In genomic region chr21:39016740-39017315, GRCh38 we compare ENCODE assay signal across 8 cellular contexts.
DNase-seq lines count a peak whose midpoint lies in the region; ATAC-seq, FAIRE-seq and TF ChIP-seq lines count a peak whose summit lies in the region.

No MANE protein-coding gene starts in this region.

- intact Hi-C loops in activated B cell treated with CpG ODN at 0.5 μM for 24 hours (cut with micrococcal nuclease), result loop anchor here (2.0 kb wide), 1 partner anchor 250 kb away; no protein-coding TSS in a partner anchor

- H3K36me3 Mint-ChIP-seq in activated B cell treated with CpG ODN at 0.5 μM for 24 hours (ENCODE audit: low read depth), result no peaks in the 10 kb centered on the region

- H3K9me3 ChIP-seq in hepatocyte (ENCODE audit: low read depth), result no peaks in the 10 kb centered on the region

- WGBS in hepatocyte (ENCODE audit: low lambda C conversion rate, missing lambda C conversion rate), result 87% methylated on average over 4 of the region's 4 CpGs

- no peak overlapping the region for H3K4me3 ChIP-seq in hepatocyte

- H4K20me1 ChIP-seq in hepatocyte (ENCODE audit: insufficient read depth, poor library complexity, severe bottlenecking), result no peaks in the 10 kb centered on the region

- DNase-seq in ELR (ENCODE audit: low read depth), result peak; percentile 36
- peak; percentile 67 for DNase-seq in GM20000 (ENCODE audit: low spot score)
- DNase-seq in activated B cell treated with CpG ODN at 0.5 μM for 24 hours, result no peak
- DNase-seq in stimulated activated CD4-positive, alpha-beta T cell treated with anti-CD3 and anti-CD28 coated beads, Interleukin-4, amount 100 ng/mL, for 24 hours, result no peak
- DNase-seq in stimulated activated naive CD4-positive, alpha-beta T cell treated with Interleukin-2 at 50 U/mL for 16 hours (lab: John Stamatoyannopoulos, UW), result no peak
- no peak for DNase-seq in urothelium cell line (ENCODE audit: low spot score)
- no peak for DNase-seq in hepatocyte (ENCODE audit: low spot score)

- no peak overlapping the region for H3K27ac ChIP-seq in hepatocyte

- H3K79me2 ChIP-seq in hepatocyte, result no peaks in the 10 kb centered on the region

- H2AFZ ChIP-seq in hepatocyte, result no peak overlapping the region

- H3K9me2 ChIP-seq in hepatocyte (replicated peaks; ENCODE audit: insufficient read depth), result no peaks in the 10 kb centered on the region

- no peaks in the 10 kb centered on the region for H3K9me3 Mint-ChIP-seq in activated B cell treated with CpG ODN at 0.5 μM for 24 hours

- no peak for TF ChIP-seq CTCF in GM20000 (IDR thresholded peaks at IDR 0.05; ENCODE audit: extremely low read depth, missing control alignments)
- TF ChIP-seq CTCF in activated B cell treated with CpG ODN at 0.5 μM for 24 hours (IDR thresholded peaks at IDR 0.05), result no peak
- no peak for TF ChIP-seq CTCF in hepatocyte (IDR thresholded peaks at IDR 0.05; ENCODE audit: poor library complexity)

- no peaks in the 10 kb centered on the region for H3K27me3 ChIP-seq in hepatocyte

- no peak overlapping the region for H3K4me3 Mint-ChIP-seq in activated B cell treated with CpG ODN at 0.5 μM for 24 hours

- no peaks in the 10 kb centered on the region for H3K36me3 ChIP-seq in hepatocyte (replicated peaks; ENCODE audit: insufficient read depth, low read depth)

- H3K4me1 ChIP-seq in hepatocyte (ENCODE audit: insufficient read depth), result peaks cover 14% of the 10 kb centered on the region

- H3K27ac Mint-ChIP-seq in activated B cell treated with CpG ODN at 0.5 μM for 24 hours, result no peak overlapping the region

- CTCF ChIA-PET in activated B cell treated with CpG ODN at 0.5 μM for 24 hours (lab: Charles Lee), result no interaction called here

- peaks cover 12% of the 10 kb centered on the region for H3K27me3 Mint-ChIP-seq in activated B cell treated with CpG ODN at 0.5 μM for 24 hours

- H3K4me1 Mint-ChIP-seq in activated B cell treated with CpG ODN at 0.5 μM for 24 hours, result peaks cover 16% of the 10 kb centered on the region

- no peak overlapping the region for H3K4me2 ChIP-seq in hepatocyte

- peak; percentile 97 for ATAC-seq in HG03460 (IDR thresholded peaks at IDR 0.05; ENCODE audit: unreplicated experiment)
- peak; percentile 87 for ATAC-seq in activated B cell treated with CpG ODN at 0.5 μM for 24 hours (ENCODE audit: low read depth)

- FAIRE-seq in urothelium cell line (lab: Jason Lieb, UNC), result no peak

- POLR2A ChIA-PET in activated B cell treated with CpG ODN at 0.5 μM for 24 hours (lab: Charles Lee), result no interaction called here

Comparison
In these comparisons a context has a peak if more than half of its experiments do, and no peak if none do; other contexts are left out.
1. DNase-seq: peak in ELR (single experiment) and GM20000 (single experiment); none in activated B cell treated with CpG ODN at 0.5 μM for 24 hours (single experiment), stimulated activated CD4-positive, alpha-beta T cell treated with anti-CD3 and anti-CD28 coated beads, Interleukin-4, amount 100 ng/mL, for 24 hours (single experiment), stimulated activated naive CD4-positive, alpha-beta T cell treated with Interleukin-2 at 50 U/mL for 16 hours (single experiment), urothelium cell line (single experiment) and hepatocyte (single experiment).